ENCODE assay signal across 23 cellular contexts in the genomic region with DNA sequence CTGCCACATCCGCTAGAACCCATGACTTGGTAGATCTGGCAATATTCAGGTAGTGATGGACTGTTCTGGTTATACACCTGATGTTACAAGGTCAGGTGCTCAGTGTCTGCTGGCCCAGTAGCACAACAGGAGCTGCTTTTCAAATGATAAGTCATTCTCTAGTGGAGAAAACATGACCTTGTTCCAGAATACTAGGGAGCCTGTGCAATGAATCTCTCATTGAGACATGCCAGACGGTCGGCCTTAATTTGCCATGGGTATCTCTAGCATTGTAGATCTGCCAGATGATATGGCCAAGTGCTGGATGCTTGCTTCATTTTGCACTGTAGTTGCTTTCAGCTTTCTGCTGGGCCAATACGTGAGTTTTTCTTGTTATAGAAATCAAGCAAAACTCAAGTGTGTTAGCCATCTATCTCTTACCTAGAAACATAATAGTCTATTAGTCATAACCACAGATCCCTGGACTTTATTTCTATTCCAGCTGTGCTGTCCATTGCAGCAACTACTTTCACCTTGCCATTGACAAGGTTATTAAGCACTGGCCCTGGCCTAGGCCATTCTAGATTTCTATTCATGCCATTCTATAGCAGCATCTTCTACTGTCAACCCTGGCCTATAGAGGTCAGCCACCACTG. TPM values are rescaled to one million over a fixed set of nuclear protein-coding genes. Genes with fewer than 3 reads are reported as not detected.
DNase-seq lines count a peak whose midpoint lies in the region; ATAC-seq and TF ChIP-seq lines count a peak whose summit lies in the region.
"Had no signal": no experiment of that assay in that cellular context is flagged by ENCODE, and none has a peak within 500 bp of the region (broad histone marks: within the 10 kb centered on the region; RNA-seq: fewer than 3 reads in every experiment).

No MANE protein-coding gene starts in this region.

- H3K27ac ChIP-seq in mammary epithelial cell (ENCODE audit: insufficient read depth, low read depth, low read length) (no peak overlapping the region), breast epithelium (no peak overlapping the region), psoas muscle (peak overlapping the region; percentile 74), WERI-Rb-1 (no peak overlapping the region), gastroesophageal sphincter (no peak overlapping the region)
- H3K27ac ChIP-seq: 22Rv1; BLaER1 treated with 17β-estradiol and CSF1 and Interleukin-3, amounts not matched to agents 10 nM and 100 nM; KMS-11; RWPE1 had no signal

- H3K4me1 ChIP-seq in mammary epithelial cell (ENCODE audit: insufficient read depth, low read length) = peaks cover 9% of the 10 kb centered on the region
- no peaks in the 10 kb centered on the region for H3K4me1 ChIP-seq in breast epithelium
- H3K4me1 ChIP-seq in psoas muscle = peaks cover 17% of the 10 kb centered on the region
- H3K4me1 ChIP-seq in gastroesophageal sphincter = no peaks in the 10 kb centered on the region

- in situ Hi-C loops in mammary epithelial cell (cut with MboI; ENCODE audit: low sequenced_read_pairs in 2 of 2) (loop anchor here (5.0 to 25.0 kb wide), 4 partner anchors 42 to 214 kb away; no protein-coding TSS in a partner anchor), astrocyte of the spinal cord (cut with HindIII; ENCODE audit: low sequenced_read_pairs) (no loop called here)

- CTCF ChIA-PET in mammary epithelial cell (lab: Charles Lee; ENCODE audit: low non-redundant PET) = no interaction called here

- H3K4me3 ChIP-seq in mammary epithelial cell (replicated peaks in 1 of 3; ENCODE audit: insufficient read depth in 1 of 3, low read depth in 2 of 3, low read length in 3 of 3) (no peak overlapping the region), breast epithelium (no peak overlapping the region), astrocyte of the spinal cord (ENCODE audit: low read depth, low read length) (no peak overlapping the region), psoas muscle (no peak overlapping the region), WERI-Rb-1 (ENCODE audit: low read depth, low read length) (no peak overlapping the region), gastroesophageal sphincter (no peak overlapping the region)
- H3K4me3 ChIP-seq: BLaER1 treated with 17β-estradiol and CSF1 and Interleukin-3, amounts not matched to agents 10 nM and 100 nM; GM12878 had no signal

- intact Hi-C loops in mammary epithelial cell (cut with micrococcal nuclease) (loop anchor here (5.0 kb wide), 1 partner anchor 212 kb away; no protein-coding TSS in a partner anchor), breast epithelium (cut with DNase I; ENCODE audit: low total_unique reads) (loop anchor here (5.0 kb wide), 1 partner anchor 1197 kb away; no protein-coding TSS in a partner anchor), psoas muscle (cut with DNase I) (loop anchor here (5.0 to 10.0 kb wide), 4 partner anchors 202 to 374 kb away; no protein-coding TSS in a partner anchor)

- H3K4me2 ChIP-seq in mammary epithelial cell (ENCODE audit: insufficient read depth, low read depth, low read length) = no peak overlapping the region
- H3K4me2 ChIP-seq: BLaER1 treated with 17β-estradiol and CSF1 and Interleukin-3, amounts not matched to agents 10 nM and 100 nM; KMS-11; SK-N-SH had no signal

- no peak for TF ChIP-seq EP300 in gastroesophageal sphincter (IDR thresholded peaks at IDR 0.05)

- H3K9me3 ChIP-seq in mammary epithelial cell (replicated peaks; ENCODE audit: insufficient read depth, low read length) (no peaks in the 10 kb centered on the region), breast epithelium (no peaks in the 10 kb centered on the region), psoas muscle (no peaks in the 10 kb centered on the region), WERI-Rb-1 (ENCODE audit: severe bottlenecking) (no peaks in the 10 kb centered on the region), gastroesophageal sphincter (no peaks in the 10 kb centered on the region)
- H3K9me3 ChIP-seq: BLaER1 treated with 17β-estradiol and CSF1 and Interleukin-3, amounts not matched to agents 10 nM and 100 nM; SK-N-SH had no signal

- no peaks in the 10 kb centered on the region for H3K79me2 ChIP-seq in mammary epithelial cell (ENCODE audit: insufficient read depth, low read length)

- no peak overlapping the region for H3K9ac ChIP-seq in mammary epithelial cell (ENCODE audit: insufficient read depth, low read length)
- H3K9ac ChIP-seq: BLaER1 treated with 17β-estradiol and CSF1 and Interleukin-3, amounts not matched to agents 10 nM and 100 nM; KMS-11; SK-N-SH had no signal

- peak; percentile 77 to 84 (median 82) for ATAC-seq in psoas muscle
- no peak for ATAC-seq in gastroesophageal sphincter
- ATAC-seq: CD8-positive, alpha-beta T cell; GM12878 had no signal

- dilution Hi-C loops in mammary epithelial cell (cut with HindIII; ENCODE audit: low sequenced_read_pairs) = no loop called here

- no TSS peak for BruUV-seq in mammary epithelial cell (replicated peaks; lab: Mats Ljungman, UMichigan)

- WGBS in mammary epithelial cell (ENCODE audit: low coverage, missing lambda C conversion rate) = 94% methylated on average over 4 of the region's 4 CpGs
- WGBS in psoas muscle, 3 donors = 39 to 62% (median 47%) methylated on average over 4 of the region's 4 CpGs
- 83 to 96% methylated on average over 2 to 4 of the region's 4 CpGs for WGBS in gastroesophageal sphincter (ENCODE audit: low coverage in 1 of 2), 2 donors

- H3K36me3 ChIP-seq in mammary epithelial cell (ENCODE audit: insufficient read depth, low read length) = no peaks in the 10 kb centered on the region
- H3K36me3 ChIP-seq in breast epithelium = no peaks in the 10 kb centered on the region
- no peaks in the 10 kb centered on the region for H3K36me3 ChIP-seq in psoas muscle (ENCODE audit: insufficient read depth in 1 of 2, low read depth in 1 of 2)
- no peaks in the 10 kb centered on the region for H3K36me3 ChIP-seq in WERI-Rb-1
- no peaks in the 10 kb centered on the region for H3K36me3 ChIP-seq in gastroesophageal sphincter
- H3K36me3 ChIP-seq: BLaER1 treated with 17β-estradiol and CSF1 and Interleukin-3, amounts not matched to agents 10 nM and 100 nM had no signal

- peak; percentile 33 for DNase-seq in mammary epithelial cell
- DNase-seq in breast epithelium (ENCODE audit: low spot score in 2 of 2) = no peak
- DNase-seq in astrocyte of the spinal cord (ENCODE audit: low read depth, low spot score) = peak; percentile 54
- DNase-seq in psoas muscle = no peak
- DNase-seq in WERI-Rb-1 = no peak
- DNase-seq in stimulated activated CD4-positive, alpha-beta T cell treated with anti-CD3 and anti-CD28 coated beads, Interleukin-15, amount 100 ng/mL, for 24 hours = no peak
- no peak for DNase-seq in nucleus accumbens (lab: John Stamatoyannopoulos, UW)
- DNase-seq: CD8-positive, alpha-beta T cell; DND-41; H7; NCI-H1694; NCI-H2081 treated with DMSO at 0.1 percent for 48 hours; NCI-H446; NCI-H526; SHP77 treated with DMSO at 0.1 percent for 48 hours; SK-N-SH had no signal

- TF ChIP-seq CTCF in mammary epithelial cell (conservative IDR thresholded peaks at IDR 0.05 in 1 of 2, IDR thresholded peaks at IDR 0.05 in 1 of 2; ENCODE audit: extremely low read depth in 1 of 2, insufficient read depth in 1 of 2, low read depth in 1 of 2, low read length in 2 of 2) (no peak), breast epithelium (IDR thresholded peaks at IDR 0.05) (no peak), astrocyte of the spinal cord (IDR thresholded peaks at IDR 0.05; ENCODE audit: low read depth, low read length) (no peak), psoas muscle (IDR thresholded peaks at IDR 0.05) (no peak), WERI-Rb-1 (IDR thresholded peaks at IDR 0.05; ENCODE audit: low read depth, low read length) (no peak), gastroesophageal sphincter (IDR thresholded peaks at IDR 0.05) (no peak)

- H3K27me3 ChIP-seq in mammary epithelial cell (ENCODE audit: insufficient read depth, low read length) (no peaks in the 10 kb centered on the region), breast epithelium (no peaks in the 10 kb centered on the region), psoas muscle (ENCODE audit: insufficient read depth in 3 of 3, low read length in 2 of 3) (no peaks in the 10 kb centered on the region), WERI-Rb-1 (ENCODE audit: insufficient read depth, low read depth, severe bottlenecking) (no peaks in the 10 kb centered on the region), gastroesophageal sphincter (no peaks in the 10 kb centered on the region)
- H3K27me3 ChIP-seq: BLaER1 treated with 17β-estradiol and CSF1 and Interleukin-3, amounts not matched to agents 10 nM and 100 nM had no signal

- H4K20me1 ChIP-seq in mammary epithelial cell (ENCODE audit: insufficient read depth, low read length) = no peaks in the 10 kb centered on the region
- H4K20me1 ChIP-seq: BLaER1 treated with 17β-estradiol and CSF1 and Interleukin-3, amounts not matched to agents 10 nM and 100 nM had no signal

- no peak overlapping the region for H2AFZ ChIP-seq in mammary epithelial cell (ENCODE audit: low read depth, low read length)

- TF ChIP-seq POLR2A in breast epithelium (IDR thresholded peaks at IDR 0.05) (no peak), gastroesophageal sphincter (IDR thresholded peaks at IDR 0.05) (no peak)

RNA-seq across cellular contexts. Expression of a gene that starts 13.9 kb away (rescaled TPM):
- total RNA-seq in mammary epithelial cell (10 to 100 TPM in 1 of 2 donors, 1 to 10 TPM in 1; 1.7 to 52.4 TPM), breast epithelium (1 to 10 TPM; 1.3 to 4.0 (median 1.9) TPM), psoas muscle (1 to 10 TPM in 1 of 4 donors, under 1 TPM in 3; 0.28 to 1.2 (median 0.43) TPM), gastroesophageal sphincter (10 to 100 TPM in 1 of 4 donors, under 1 TPM in 3; 0.31 to 18.4 (median 0.66) TPM)
- polyA plus RNA-seq in mammary epithelial cell (12.0 TPM), psoas muscle (1 to 10 TPM in 1 of 3 donors, under 1 TPM in 2; 0.04 to 1.2 (median 0.74) TPM)
- polyA minus RNA-seq in mammary epithelial cell = 10.8 TPM

RNA-seq across cellular contexts. Expression of a gene that starts 37.7 kb away (rescaled TPM):
- total RNA-seq in mammary epithelial cell (100 to 1,000 TPM; 152 to 157 TPM), breast epithelium (10 to 100 TPM; 30.4 to 57.4 (median 49.5) TPM), psoas muscle (100 to 1,000 TPM in 1 of 4 donors, 10 to 100 TPM in 3; 50.8 to 106 (median 63.3) TPM), gastroesophageal sphincter (10 to 100 TPM; 38.9 to 96.8 (median 75.4) TPM)
- polyA plus RNA-seq in mammary epithelial cell (52.9 TPM), psoas muscle (10 to 100 TPM in 1 of 3 donors, 1 to 10 TPM in 2; 7.2 to 27.9 (median 9.1) TPM)
- 116 TPM for polyA minus RNA-seq in mammary epithelial cell
- total RNA-seq: CD8-positive, alpha-beta T cell; OCI-LY7 had no signal

Comparison
In these comparisons a context has a peak if more than half of its experiments do, and no peak if none do; other contexts are left out.
1. DNase-seq: peak in mammary epithelial cell (single experiment) and astrocyte of the spinal cord (single experiment); none in breast epithelium (0 of 2), psoas muscle (0 of 2), WERI-Rb-1 (single experiment), stimulated activated CD4-positive, alpha-beta T cell treated with anti-CD3 and anti-CD28 coated beads, Interleukin-15, amount 100 ng/mL, for 24 hours (single experiment) and nucleus accumbens (0 of 56).